In the genomic region with DNA sequence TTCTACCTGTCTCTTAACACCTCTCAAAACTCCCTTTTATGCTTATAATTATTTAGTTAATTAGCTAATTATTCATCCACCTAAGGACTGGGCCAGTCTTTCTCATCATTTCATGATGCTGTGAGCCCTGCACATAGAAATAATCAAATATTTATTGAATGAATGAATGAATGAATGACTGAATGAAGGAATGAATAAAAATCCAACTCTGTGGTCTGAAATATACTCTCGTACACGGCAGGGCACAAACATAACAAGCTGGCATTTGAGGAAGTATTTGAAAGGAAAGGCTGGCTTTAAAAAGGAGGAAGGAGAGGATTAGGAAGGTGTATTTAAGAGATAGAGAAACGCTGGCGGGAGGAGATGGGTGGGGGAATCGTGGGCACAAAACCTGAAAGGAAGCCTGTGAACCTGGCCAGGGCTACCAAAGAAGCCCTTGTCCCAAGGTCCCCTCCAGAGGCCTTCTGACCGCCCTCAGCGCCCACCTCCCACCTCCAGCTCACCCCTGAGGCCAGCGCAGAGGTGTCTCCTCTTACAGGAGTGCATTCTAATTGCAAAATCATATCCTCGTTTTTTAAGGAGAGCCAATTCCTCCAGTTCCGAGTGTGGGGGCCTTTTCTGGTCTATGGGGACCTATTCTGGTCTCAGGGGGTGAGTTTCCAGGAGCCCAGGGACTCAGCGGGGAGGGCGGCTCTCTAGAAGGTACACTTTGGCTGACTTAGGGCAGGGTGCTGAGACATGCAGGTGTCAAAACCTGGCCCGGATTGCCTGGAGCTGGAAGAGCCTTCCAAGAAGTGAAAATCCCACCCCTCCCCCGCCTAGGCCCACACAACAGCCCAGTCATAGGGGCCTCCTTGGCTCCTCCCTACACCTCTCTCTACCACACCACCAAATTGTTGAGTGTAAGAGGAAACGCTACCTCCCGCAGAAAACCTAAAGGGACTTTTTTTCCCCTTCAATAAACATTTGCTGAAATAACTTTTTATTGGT, we compare ENCODE assay signal across 8 cellular contexts. TPM values are rescaled to one million over a fixed set of nuclear protein-coding genes. Genes with fewer than 3 reads are reported as not detected.
DNase-seq lines count a peak whose midpoint lies in the region; ATAC-seq and TF ChIP-seq lines count a peak whose summit lies in the region.

No MANE protein-coding gene starts in this region.

- peak overlapping the region; percentile 43 for H3K4me3 ChIP-seq in iPS-15b (ENCODE audit: low read depth, low read length)
- H3K4me3 ChIP-seq in adrenal gland = no peak overlapping the region

- H3K9me3 ChIP-seq in iPS-15b (ENCODE audit: control insufficient read depth, insufficient read depth, low read length) = peaks cover under 1% of the 10 kb centered on the region
- no peaks in the 10 kb centered on the region for H3K9me3 ChIP-seq in adrenal gland (replicated peaks in 1 of 3)

- TF ChIP-seq POLR2A in adrenal gland (IDR thresholded peaks at IDR 0.05) = no peak

- no peak overlapping the region for H3K27ac ChIP-seq in adrenal gland

- intact Hi-C loops in adrenal gland (cut with DNase I) = no loop called here

- no peaks in the 10 kb centered on the region for H3K36me3 ChIP-seq in iPS-15b (ENCODE audit: control insufficient read depth, insufficient read depth, low read length)
- no peaks in the 10 kb centered on the region for H3K36me3 ChIP-seq in adrenal gland (replicated peaks in 1 of 2)

- H3K27me3 ChIP-seq in iPS-15b (ENCODE audit: control insufficient read depth, insufficient read depth, low read length) = no peaks in the 10 kb centered on the region
- H3K27me3 ChIP-seq in adrenal gland = no peaks in the 10 kb centered on the region

- peak overlapping the region; percentile 20 for H3K9ac ChIP-seq in iPS-15b (ENCODE audit: low read depth, low read length)

- ATAC-seq in HG03354 (IDR thresholded peaks at IDR 0.05; ENCODE audit: poor library complexity, severe bottlenecking, unreplicated experiment) = peak; percentile 68

- H3K4me1 ChIP-seq in iPS-15b (ENCODE audit: control insufficient read depth, insufficient read depth, low read length) (peaks cover 11% of the 10 kb centered on the region), adrenal gland (replicated peaks in 1 of 2) (no peaks in the 10 kb centered on the region)

- peak; percentile 18 for DNase-seq in NCI-H1105 treated with DMSO at 0.1 percent for 48 hours (lab: John Stamatoyannopoulos, UW)
- no peak for DNase-seq in NCI-H1105 (lab: John Stamatoyannopoulos, UW)
- DNase-seq in activated CD4-positive, alpha-beta T cell treated with anti-CD3 and anti-CD28 coated beads, Interleukin-2, amount 50 U/mL, for 48 hours = peak; percentile 58 to 64
- DNase-seq in stimulated activated CD8-positive, alpha-beta memory T cell treated with anti-CD3 and anti-CD28 coated beads, Interleukin-2, amount 100 ng/mL, for 48 hours (ENCODE audit: low read depth in 2 of 2) = peak; percentile 32 to 55
- no peak for DNase-seq in effector CD8-positive, alpha-beta T cell (lab: John Stamatoyannopoulos, UW)
- DNase-seq in adrenal gland = no peak

- WGBS in adrenal gland, 4 donors = 54 to 61% (median 59%) methylated on average over 15 to 16 of the region's 16 CpGs

- no peak for TF ChIP-seq CTCF in adrenal gland (IDR thresholded peaks at IDR 0.05)

RNA-seq across cellular contexts. Expression of a gene that starts 8.7 kb away (rescaled TPM):
- total RNA-seq in adrenal gland = 10 to 100 TPM; 22.0 to 59.8 (median 34.5) TPM
- polyA plus RNA-seq in adrenal gland = 10 to 100 TPM; 11.6 to 32.6 (median 12.4) TPM

Comparison
In these comparisons a context has a peak if more than half of its experiments do, and no peak if none do; other contexts are left out.
1. DNase-seq: peak in NCI-H1105 treated with DMSO at 0.1 percent for 48 hours (single experiment), activated CD4-positive, alpha-beta T cell treated with anti-CD3 and anti-CD28 coated beads, Interleukin-2, amount 50 U/mL, for 48 hours (2 of 2) and stimulated activated CD8-positive, alpha-beta memory T cell treated with anti-CD3 and anti-CD28 coated beads, Interleukin-2, amount 100 ng/mL, for 48 hours (2 of 2); none in NCI-H1105 (single experiment), effector CD8-positive, alpha-beta T cell (single experiment) and adrenal gland (0 of 7).